Comparison of ENCODE assay signal across 21 cellular contexts in genomic region chr21:45579383-45580180, GRCh38. TPM values are rescaled to one million over a fixed set of nuclear protein-coding genes. Genes with fewer than 3 reads are reported as not detected.
DNase-seq lines count a peak whose midpoint lies in the region; ATAC-seq and TF ChIP-seq lines count a peak whose summit lies in the region.
"Had no signal": no experiment of that assay in that cellular context is flagged by ENCODE, and none has a peak within 500 bp of the region (broad histone marks: within the 10 kb centered on the region; RNA-seq: fewer than 3 reads in every experiment).

No MANE protein-coding gene starts in this region.

- no peak for ATAC-seq in right cardiac atrium
- no peak for ATAC-seq in Right ventricle myocardium inferior
- ATAC-seq in HG02763 (IDR thresholded peaks at IDR 0.05; ENCODE audit: unreplicated experiment): no peak
- ATAC-seq: activated naive CD4-positive, alpha-beta T cell treated with anti-CD3 and anti-CD28 coated beads, Interleukin-2, amount 50 U/mL, for 72 hours; activated T-cell treated with anti-CD3 and anti-CD28 coated beads, Interleukin-2, amount 50 U/mL, for 72 hours; T-helper 17 cell had no signal

- H3K9me3 ChIP-seq in right cardiac atrium (ENCODE audit: control insufficient read depth, low read length): no peaks in the 10 kb centered on the region
- H3K9me3 ChIP-seq: ascending aorta had no signal

- DNase-seq in right cardiac atrium: peak in 2 of 3 donors; percentile 5 to 43
- no peak for DNase-seq in Right ventricle myocardium inferior (ENCODE audit: missing footprints)
- peak; percentile 49 for DNase-seq in coronary artery (ENCODE audit: low spot score)
- peak; percentile 78 for DNase-seq in osteocyte (ENCODE audit: extremely low spot score, unreplicated experiment)
- DNase-seq in ureter (ENCODE audit: low spot score): peak; percentile 39
- no peak for DNase-seq in HFFc6
- DNase-seq: activated CD4-positive, alpha-beta T cell treated with anti-CD3 and anti-CD28 coated beads, Interleukin-2, amount 50 U/mL, for 4 hours; activated T-cell treated with anti-CD3 and anti-CD28 coated beads, Interleukin-2, amount 50 U/mL, for 72 hours; CD4-positive, CD25-positive, alpha-beta regulatory T cell; effector CD4-positive, alpha-beta T cell; erythroblast; foreskin fibroblast; KG1; NCI-H510A treated with DMSO at 0.1 percent for 48 hours; PC-9; retina; T-helper 17 cell had no signal

- H3K4me3 ChIP-seq in right cardiac atrium (ENCODE audit: low read length) (no peak overlapping the region), coronary artery (no peak overlapping the region)
- H3K4me3 ChIP-seq: ascending aorta, PC-9 had no signal

- no peak overlapping the region for H3K27ac ChIP-seq in right cardiac atrium (ENCODE audit: low read length)
- H3K27ac ChIP-seq in coronary artery: no peak overlapping the region
- H3K27ac ChIP-seq: ascending aorta, PC-9 had no signal

- H3K9me3 Mint-ChIP-seq in osteocyte (ENCODE audit: unreplicated experiment) (peaks cover 12% of the 10 kb centered on the region), HFFc6 (peaks cover 13% of the 10 kb centered on the region)
- H3K9me3 Mint-ChIP-seq: activated T-cell treated with anti-CD3 and anti-CD28 coated beads, Interleukin-2, amount 50 U/mL, for 72 hours had no signal

- H3K4me1 ChIP-seq in right cardiac atrium (ENCODE audit: control insufficient read depth, insufficient read depth, low read length): no peaks in the 10 kb centered on the region
- H3K4me1 ChIP-seq: ascending aorta had no signal

- no peak for TF ChIP-seq CTCF in coronary artery (IDR thresholded peaks at IDR 0.05)
- no peak for TF ChIP-seq CTCF in osteocyte (IDR thresholded peaks at IDR 0.05)
- no peak for TF ChIP-seq CTCF in HFFc6 (IDR thresholded peaks at IDR 0.05)

- H3K27ac Mint-ChIP-seq in osteocyte (ENCODE audit: unreplicated experiment) (no peak overlapping the region), HFFc6 (no peak overlapping the region)
- H3K27ac Mint-ChIP-seq: activated naive CD4-positive, alpha-beta T cell treated with anti-CD3 and anti-CD28 coated beads, Interleukin-2, amount 50 U/mL, for 72 hours; activated T-cell treated with anti-CD3 and anti-CD28 coated beads, Interleukin-2, amount 50 U/mL, for 72 hours; CD4-positive, CD25-positive, alpha-beta regulatory T cell; T-helper 17 cell had no signal

- H3K4me3 Mint-ChIP-seq in osteocyte (ENCODE audit: unreplicated experiment) (no peak overlapping the region), HFFc6 (no peak overlapping the region)
- H3K4me3 Mint-ChIP-seq: activated T-cell treated with anti-CD3 and anti-CD28 coated beads, Interleukin-2, amount 50 U/mL, for 72 hours; CD4-positive, CD25-positive, alpha-beta regulatory T cell; central memory CD8-positive, alpha-beta T cell; T-helper 17 cell had no signal

- peaks cover 8% of the 10 kb centered on the region for H3K4me1 Mint-ChIP-seq in osteocyte (ENCODE audit: unreplicated experiment)
- H3K4me1 Mint-ChIP-seq in HFFc6 (ENCODE audit: low read depth): no peaks in the 10 kb centered on the region
- H3K4me1 Mint-ChIP-seq: CD4-positive, CD25-positive, alpha-beta regulatory T cell; T-helper 17 cell had no signal

- H3K27me3 ChIP-seq in right cardiac atrium (ENCODE audit: control insufficient read depth, insufficient read depth): no peaks in the 10 kb centered on the region
- H3K27me3 ChIP-seq: ascending aorta had no signal

- H3K27me3 Mint-ChIP-seq in osteocyte (ENCODE audit: unreplicated experiment) (peaks cover 9% of the 10 kb centered on the region), HFFc6 (ENCODE audit: insufficient read depth) (peaks cover 15% of the 10 kb centered on the region)

- H3K36me3 Mint-ChIP-seq in osteocyte (ENCODE audit: unreplicated experiment) (no peaks in the 10 kb centered on the region), HFFc6 (ENCODE audit: low read depth) (no peaks in the 10 kb centered on the region)
- H3K36me3 Mint-ChIP-seq: CD4-positive, CD25-positive, alpha-beta regulatory T cell had no signal

- WGBS in right cardiac atrium: 89% methylated on average over 29 of the region's 29 CpGs

- intact Hi-C loops in right cardiac atrium (cut with DNase I): no loop called here
- intact Hi-C loops in Right ventricle myocardium inferior (cut with DNase I): no loop called here

RNA-seq across cellular contexts. Expression of gene SLC19A1, which starts 37.3 kb away (rescaled TPM):
- total RNA-seq in right cardiac atrium: 1 to 10 TPM; 2.3 to 5.0 (median 3.8) TPM
- polyA plus RNA-seq in right cardiac atrium: 3.9 TPM
- 8.2 TPM for total RNA-seq in Right ventricle myocardium inferior
- 11.0 and 14.4 TPM in 2 replicates for total RNA-seq in osteocyte
- 23.0 TPM for total RNA-seq in ureter
- 10 to 100 TPM; 12.3 to 15.9 (median 14.6) TPM for total RNA-seq in HFFc6 (2021; fragmentation: NEBNext Ultra II Directional; extraction: Animal tissue kit (Norgen Biotek cat#: 25700))

Comparison
In these comparisons a context has a peak if more than half of its experiments do, and no peak if none do; other contexts are left out.
1. DNase-seq: peak in right cardiac atrium (2 of 3), coronary artery (single experiment), osteocyte (single experiment) and ureter (single experiment); none in Right ventricle myocardium inferior (single experiment) and HFFc6 (single experiment).